1 cellular context compared by ENCODE assay signal in the genomic region with DNA sequence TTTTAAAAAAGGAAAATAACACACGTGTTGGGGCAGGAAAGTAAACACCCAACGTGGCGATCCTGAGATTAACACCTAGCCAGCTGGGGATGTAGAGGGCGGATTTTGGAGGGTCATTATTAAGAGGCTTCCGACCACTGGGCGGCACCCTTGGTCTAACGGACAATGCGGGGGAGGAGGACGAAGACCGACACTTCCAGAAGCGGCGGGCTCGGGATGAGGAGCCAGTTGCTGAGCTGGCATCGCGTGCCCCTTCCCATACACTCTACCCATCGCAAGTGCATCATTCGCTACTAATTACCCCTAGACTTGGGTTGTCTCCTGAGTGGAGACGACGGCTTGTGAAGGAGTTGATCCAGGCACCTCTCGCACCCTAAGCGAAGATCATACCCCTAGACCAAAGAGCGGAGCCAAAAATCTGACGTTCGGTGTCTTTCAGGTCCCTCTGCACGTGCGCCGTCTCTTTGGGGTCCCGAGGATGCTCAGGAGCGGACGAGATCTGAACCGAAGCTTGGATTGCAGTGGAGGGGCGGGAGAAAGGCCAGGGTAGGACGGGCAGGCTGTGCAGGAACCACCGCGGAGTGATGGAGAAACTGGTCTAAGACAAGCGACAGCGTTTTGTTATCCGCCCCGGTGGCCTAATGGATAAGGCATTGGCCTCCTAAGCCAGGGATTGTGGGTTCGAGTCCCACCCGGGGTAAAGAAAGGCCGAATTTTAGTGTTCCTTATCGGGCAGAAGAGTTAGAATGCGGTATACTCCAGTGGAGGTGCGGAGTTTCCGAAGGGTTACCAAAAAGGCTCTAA.
TF ChIP-seq lines count a peak whose summit lies in the region.

No MANE protein-coding gene starts in this region.

TF ChIP-seq in HepG2, 621 proteins besides CTCF, POLR2A, EP300 and RAD21 (continued from another document and continues in another):
- TF ChIP-seq, protein P1, sequence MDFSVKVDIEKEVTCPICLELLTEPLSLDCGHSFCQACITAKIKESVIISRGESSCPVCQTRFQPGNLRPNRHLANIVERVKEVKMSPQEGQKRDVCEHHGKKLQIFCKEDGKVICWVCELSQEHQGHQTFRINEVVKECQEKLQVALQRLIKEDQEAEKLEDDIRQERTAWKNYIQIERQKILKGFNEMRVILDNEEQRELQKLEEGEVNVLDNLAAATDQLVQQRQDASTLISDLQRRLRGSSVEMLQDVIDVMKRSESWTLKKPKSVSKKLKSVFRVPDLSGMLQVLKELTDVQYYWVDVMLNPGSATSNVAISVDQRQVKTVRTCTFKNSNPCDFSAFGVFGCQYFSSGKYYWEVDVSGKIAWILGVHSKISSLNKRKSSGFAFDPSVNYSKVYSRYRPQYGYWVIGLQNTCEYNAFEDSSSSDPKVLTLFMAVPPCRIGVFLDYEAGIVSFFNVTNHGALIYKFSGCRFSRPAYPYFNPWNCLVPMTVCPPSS (IDR thresholded peaks at IDR 0.05) = no peak
- TF ChIP-seq DNMT3B (CRISPR knock-in tag; conservative IDR thresholded peaks at IDR 0.05) (peak; percentile 91; the same call in 1 of the 2 replicates), ZNF614 (CRISPR knock-in tag; IDR thresholded peaks at IDR 0.05; ENCODE audit: borderline replicate concordance) (peak; percentile 74), ZEB1 (IDR thresholded peaks at IDR 0.05; ENCODE audit: insufficient replicate concordance, low read depth) (no peak), TBX2 (CRISPR knock-in tag; IDR thresholded peaks at IDR 0.05; ENCODE audit: borderline replicate concordance) (peak; percentile 80), NFKBIZ (CRISPR knock-in tag; IDR thresholded peaks at IDR 0.05) (no peak), ZNF780A (CRISPR knock-in tag; IDR thresholded peaks at IDR 0.05) (peak; percentile 68; the same call in 1 of the 2 replicates), MAF1 (CRISPR knock-in tag; IDR thresholded peaks at IDR 0.05; ENCODE audit: borderline replicate concordance) (peak; percentile 98), SIN3B (IDR thresholded peaks at IDR 0.05; ENCODE audit: low read length) (no peak; the same call in 1 of the 2 replicates), CBX2 (IDR thresholded peaks at IDR 0.05; ENCODE audit: low read depth, low read length) (no peak), CBX2 (CRISPR knock-in tag; IDR thresholded peaks at IDR 0.05; ENCODE audit: low read depth) (no peak), ZNF558 (CRISPR knock-in tag; IDR thresholded peaks at IDR 0.05; ENCODE audit: borderline replicate concordance) (0 out of 2 replicates have a peak, but pooled peaks have one; percentile 67), HNRNPLL (IDR thresholded peaks at IDR 0.05; ENCODE audit: low read depth, low read length, poor library complexity, severe bottlenecking) (peak; percentile 69), IKZF4 (CRISPR knock-in tag; IDR thresholded peaks at IDR 0.05; ENCODE audit: borderline replicate concordance, low read depth, not compliant biosample characterization) (no peak), NFYB (CRISPR knock-in tag; IDR thresholded peaks at IDR 0.05) (no peak; the same call in 1 of the 2 replicates), AKAP8 (CRISPR knock-in tag; IDR thresholded peaks at IDR 0.05) (no peak; the same call in 1 of the 2 replicates), SP1 (IDR thresholded peaks at IDR 0.05) (no peak), SP1 (CRISPR knock-in tag; IDR thresholded peaks at IDR 0.05) (peak; percentile 52), ZC3H13 (CRISPR knock-in tag; IDR thresholded peaks at IDR 0.05) (peak; percentile 15; the same call in 1 of the 2 replicates), HNRNPK (IDR thresholded peaks at IDR 0.05; ENCODE audit: low read depth, low read length, poor library complexity, severe bottlenecking) (no peak), XBP1 (CRISPR knock-in tag; IDR thresholded peaks at IDR 0.05) (no peak), ZFP41 (CRISPR knock-in tag; IDR thresholded peaks at IDR 0.05; ENCODE audit: borderline replicate concordance) (no peak), NFRKB (IDR thresholded peaks at IDR 0.05) (no peak), CHCHD3 (CRISPR knock-in tag; IDR thresholded peaks at IDR 0.05) (no peak), GLI4 (CRISPR knock-in tag; IDR thresholded peaks at IDR 0.05; ENCODE audit: borderline replicate concordance) (no peak), ZNF749 (CRISPR knock-in tag; IDR thresholded peaks at IDR 0.05; ENCODE audit: borderline replicate concordance) (no peak), JUNB (CRISPR knock-in tag; IDR thresholded peaks at IDR 0.05; ENCODE audit: borderline replicate concordance) (0 out of 2 replicates have a peak, but pooled peaks have one; percentile 20), KDM4B (CRISPR knock-in tag; IDR thresholded peaks at IDR 0.05) (peak; percentile 37; the same call in 1 of the 2 replicates), GPN1 (CRISPR knock-in tag; IDR thresholded peaks at IDR 0.05; ENCODE audit: borderline replicate concordance) (no peak), TP53 (CRISPR knock-in tag; conservative IDR thresholded peaks at IDR 0.05) (0 out of 2 replicates have a peak, but pooled peaks have one; percentile 55), MIER2 (CRISPR knock-in tag; IDR thresholded peaks at IDR 0.05) (peak; percentile 49), ZSCAN9 (CRISPR knock-in tag; IDR thresholded peaks at IDR 0.05; ENCODE audit: borderline replicate concordance) (no peak), SCMH1 (CRISPR knock-in tag; IDR thresholded peaks at IDR 0.05; ENCODE audit: borderline replicate concordance) (no peak), ZFP82 (CRISPR knock-in tag; IDR thresholded peaks at IDR 0.05; ENCODE audit: borderline replicate concordance) (no peak), GABPB1 (CRISPR knock-in tag; IDR thresholded peaks at IDR 0.05) (0 out of 2 replicates have a peak, but pooled peaks have one; percentile 37), RCOR2 (CRISPR knock-in tag; IDR thresholded peaks at IDR 0.05) (peak; percentile 52; the same call in 1 of the 2 replicates), SNAI1 (CRISPR knock-in tag; IDR thresholded peaks at IDR 0.05; ENCODE audit: borderline replicate concordance) (peak; percentile 58; the same call in 1 of the 2 replicates), CENPX (CRISPR knock-in tag; IDR thresholded peaks at IDR 0.05) (no peak), ZNF253 (CRISPR knock-in tag; IDR thresholded peaks at IDR 0.05; ENCODE audit: borderline replicate concordance) (no peak), HMGA1 (CRISPR knock-in tag; conservative IDR thresholded peaks at IDR 0.05) (no peak)
- TF ChIP-seq, protein P2, sequence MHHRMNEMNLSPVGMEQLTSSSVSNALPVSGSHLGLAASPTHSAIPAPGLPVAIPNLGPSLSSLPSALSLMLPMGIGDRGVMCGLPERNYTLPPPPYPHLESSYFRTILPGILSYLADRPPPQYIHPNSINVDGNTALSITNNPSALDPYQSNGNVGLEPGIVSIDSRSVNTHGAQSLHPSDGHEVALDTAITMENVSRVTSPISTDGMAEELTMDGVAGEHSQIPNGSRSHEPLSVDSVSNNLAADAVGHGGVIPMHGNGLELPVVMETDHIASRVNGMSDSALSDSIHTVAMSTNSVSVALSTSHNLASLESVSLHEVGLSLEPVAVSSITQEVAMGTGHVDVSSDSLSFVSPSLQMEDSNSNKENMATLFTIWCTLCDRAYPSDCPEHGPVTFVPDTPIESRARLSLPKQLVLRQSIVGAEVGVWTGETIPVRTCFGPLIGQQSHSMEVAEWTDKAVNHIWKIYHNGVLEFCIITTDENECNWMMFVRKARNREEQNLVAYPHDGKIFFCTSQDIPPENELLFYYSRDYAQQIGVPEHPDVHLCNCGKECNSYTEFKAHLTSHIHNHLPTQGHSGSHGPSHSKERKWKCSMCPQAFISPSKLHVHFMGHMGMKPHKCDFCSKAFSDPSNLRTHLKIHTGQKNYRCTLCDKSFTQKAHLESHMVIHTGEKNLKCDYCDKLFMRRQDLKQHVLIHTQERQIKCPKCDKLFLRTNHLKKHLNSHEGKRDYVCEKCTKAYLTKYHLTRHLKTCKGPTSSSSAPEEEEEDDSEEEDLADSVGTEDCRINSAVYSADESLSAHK (CRISPR knock-in tag; IDR thresholded peaks at IDR 0.05; ENCODE audit: borderline replicate concordance) = no peak
- TF ChIP-seq, protein P3, sequence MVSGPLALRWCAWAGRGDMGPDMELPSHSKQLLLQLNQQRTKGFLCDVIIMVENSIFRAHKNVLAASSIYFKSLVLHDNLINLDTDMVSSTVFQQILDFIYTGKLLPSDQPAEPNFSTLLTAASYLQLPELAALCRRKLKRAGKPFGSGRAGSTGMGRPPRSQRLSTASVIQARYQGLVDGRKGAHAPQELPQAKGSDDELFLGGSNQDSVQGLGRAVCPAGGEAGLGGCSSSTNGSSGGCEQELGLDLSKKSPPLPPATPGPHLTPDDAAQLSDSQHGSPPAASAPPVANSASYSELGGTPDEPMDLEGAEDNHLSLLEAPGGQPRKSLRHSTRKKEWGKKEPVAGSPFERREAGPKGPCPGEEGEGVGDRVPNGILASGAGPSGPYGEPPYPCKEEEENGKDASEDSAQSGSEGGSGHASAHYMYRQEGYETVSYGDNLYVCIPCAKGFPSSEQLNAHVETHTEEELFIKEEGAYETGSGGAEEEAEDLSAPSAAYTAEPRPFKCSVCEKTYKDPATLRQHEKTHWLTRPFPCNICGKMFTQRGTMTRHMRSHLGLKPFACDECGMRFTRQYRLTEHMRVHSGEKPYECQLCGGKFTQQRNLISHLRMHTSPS (CRISPR knock-in tag; IDR thresholded peaks at IDR 0.05; ENCODE audit: low read depth) = peak; percentile 27; the same call in 1 of the 2 replicates
- TF ChIP-seq, protein P4, sequence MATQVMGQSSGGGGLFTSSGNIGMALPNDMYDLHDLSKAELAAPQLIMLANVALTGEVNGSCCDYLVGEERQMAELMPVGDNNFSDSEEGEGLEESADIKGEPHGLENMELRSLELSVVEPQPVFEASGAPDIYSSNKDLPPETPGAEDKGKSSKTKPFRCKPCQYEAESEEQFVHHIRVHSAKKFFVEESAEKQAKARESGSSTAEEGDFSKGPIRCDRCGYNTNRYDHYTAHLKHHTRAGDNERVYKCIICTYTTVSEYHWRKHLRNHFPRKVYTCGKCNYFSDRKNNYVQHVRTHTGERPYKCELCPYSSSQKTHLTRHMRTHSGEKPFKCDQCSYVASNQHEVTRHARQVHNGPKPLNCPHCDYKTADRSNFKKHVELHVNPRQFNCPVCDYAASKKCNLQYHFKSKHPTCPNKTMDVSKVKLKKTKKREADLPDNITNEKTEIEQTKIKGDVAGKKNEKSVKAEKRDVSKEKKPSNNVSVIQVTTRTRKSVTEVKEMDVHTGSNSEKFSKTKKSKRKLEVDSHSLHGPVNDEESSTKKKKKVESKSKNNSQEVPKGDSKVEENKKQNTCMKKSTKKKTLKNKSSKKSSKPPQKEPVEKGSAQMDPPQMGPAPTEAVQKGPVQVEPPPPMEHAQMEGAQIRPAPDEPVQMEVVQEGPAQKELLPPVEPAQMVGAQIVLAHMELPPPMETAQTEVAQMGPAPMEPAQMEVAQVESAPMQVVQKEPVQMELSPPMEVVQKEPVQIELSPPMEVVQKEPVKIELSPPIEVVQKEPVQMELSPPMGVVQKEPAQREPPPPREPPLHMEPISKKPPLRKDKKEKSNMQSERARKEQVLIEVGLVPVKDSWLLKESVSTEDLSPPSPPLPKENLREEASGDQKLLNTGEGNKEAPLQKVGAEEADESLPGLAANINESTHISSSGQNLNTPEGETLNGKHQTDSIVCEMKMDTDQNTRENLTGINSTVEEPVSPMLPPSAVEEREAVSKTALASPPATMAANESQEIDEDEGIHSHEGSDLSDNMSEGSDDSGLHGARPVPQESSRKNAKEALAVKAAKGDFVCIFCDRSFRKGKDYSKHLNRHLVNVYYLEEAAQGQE (IDR thresholded peaks at IDR 0.05; ENCODE audit: borderline replicate concordance in 1 of 2, low read depth in 1 of 2, low read length in 2 of 2) = no peak
- TF ChIP-seq, protein P5, sequence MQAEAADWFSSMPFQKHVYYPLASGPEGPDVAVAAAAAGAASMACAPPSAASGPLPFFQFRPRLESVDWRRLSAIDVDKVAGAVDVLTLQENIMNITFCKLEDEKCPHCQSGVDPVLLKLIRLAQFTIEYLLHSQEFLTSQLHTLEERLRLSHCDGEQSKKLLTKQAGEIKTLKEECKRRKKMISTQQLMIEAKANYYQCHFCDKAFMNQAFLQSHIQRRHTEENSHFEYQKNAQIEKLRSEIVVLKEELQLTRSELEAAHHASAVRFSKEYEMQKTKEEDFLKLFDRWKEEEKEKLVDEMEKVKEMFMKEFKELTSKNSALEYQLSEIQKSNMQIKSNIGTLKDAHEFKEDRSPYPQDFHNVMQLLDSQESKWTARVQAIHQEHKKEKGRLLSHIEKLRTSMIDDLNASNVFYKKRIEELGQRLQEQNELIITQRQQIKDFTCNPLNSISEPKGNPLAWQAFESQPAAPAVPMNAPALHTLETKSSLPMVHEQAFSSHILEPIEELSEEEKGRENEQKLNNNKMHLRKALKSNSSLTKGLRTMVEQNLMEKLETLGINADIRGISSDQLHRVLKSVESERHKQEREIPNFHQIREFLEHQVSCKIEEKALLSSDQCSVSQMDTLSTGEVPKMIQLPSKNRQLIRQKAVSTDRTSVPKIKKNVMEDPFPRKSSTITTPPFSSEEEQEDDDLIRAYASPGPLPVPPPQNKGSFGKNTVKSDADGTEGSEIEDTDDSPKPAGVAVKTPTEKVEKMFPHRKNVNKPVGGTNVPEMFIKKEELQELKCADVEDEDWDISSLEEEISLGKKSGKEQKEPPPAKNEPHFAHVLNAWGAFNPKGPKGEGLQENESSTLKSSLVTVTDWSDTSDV (CRISPR knock-in tag; IDR thresholded peaks at IDR 0.05) = no peak
- TF ChIP-seq, protein P6, sequence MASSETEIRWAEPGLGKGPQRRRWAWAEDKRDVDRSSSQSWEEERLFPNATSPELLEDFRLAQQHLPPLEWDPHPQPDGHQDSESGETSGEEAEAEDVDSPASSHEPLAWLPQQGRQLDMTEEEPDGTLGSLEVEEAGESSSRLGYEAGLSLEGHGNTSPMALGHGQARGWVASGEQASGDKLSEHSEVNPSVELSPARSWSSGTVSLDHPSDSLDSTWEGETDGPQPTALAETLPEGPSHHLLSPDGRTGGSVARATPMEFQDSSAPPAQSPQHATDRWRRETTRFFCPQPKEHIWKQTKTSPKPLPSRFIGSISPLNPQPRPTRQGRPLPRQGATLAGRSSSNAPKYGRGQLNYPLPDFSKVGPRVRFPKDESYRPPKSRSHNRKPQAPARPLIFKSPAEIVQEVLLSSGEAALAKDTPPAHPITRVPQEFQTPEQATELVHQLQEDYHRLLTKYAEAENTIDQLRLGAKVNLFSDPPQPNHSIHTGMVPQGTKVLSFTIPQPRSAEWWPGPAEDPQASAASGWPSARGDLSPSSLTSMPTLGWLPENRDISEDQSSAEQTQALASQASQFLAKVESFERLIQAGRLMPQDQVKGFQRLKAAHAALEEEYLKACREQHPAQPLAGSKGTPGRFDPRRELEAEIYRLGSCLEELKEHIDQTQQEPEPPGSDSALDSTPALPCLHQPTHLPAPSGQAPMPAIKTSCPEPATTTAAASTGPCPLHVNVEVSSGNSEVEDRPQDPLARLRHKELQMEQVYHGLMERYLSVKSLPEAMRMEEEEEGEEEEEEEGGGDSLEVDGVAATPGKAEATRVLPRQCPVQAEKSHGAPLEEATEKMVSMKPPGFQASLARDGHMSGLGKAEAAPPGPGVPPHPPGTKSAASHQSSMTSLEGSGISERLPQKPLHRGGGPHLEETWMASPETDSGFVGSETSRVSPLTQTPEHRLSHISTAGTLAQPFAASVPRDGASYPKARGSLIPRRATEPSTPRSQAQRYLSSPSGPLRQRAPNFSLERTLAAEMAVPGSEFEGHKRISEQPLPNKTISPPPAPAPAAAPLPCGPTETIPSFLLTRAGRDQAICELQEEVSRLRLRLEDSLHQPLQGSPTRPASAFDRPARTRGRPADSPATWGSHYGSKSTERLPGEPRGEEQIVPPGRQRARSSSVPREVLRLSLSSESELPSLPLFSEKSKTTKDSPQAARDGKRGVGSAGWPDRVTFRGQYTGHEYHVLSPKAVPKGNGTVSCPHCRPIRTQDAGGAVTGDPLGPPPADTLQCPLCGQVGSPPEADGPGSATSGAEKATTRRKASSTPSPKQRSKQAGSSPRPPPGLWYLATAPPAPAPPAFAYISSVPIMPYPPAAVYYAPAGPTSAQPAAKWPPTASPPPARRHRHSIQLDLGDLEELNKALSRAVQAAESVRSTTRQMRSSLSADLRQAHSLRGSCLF (CRISPR knock-in tag; IDR thresholded peaks at IDR 0.05; ENCODE audit: borderline replicate concordance) = no peak
